In genomic region chr9:136309806-136310220, GRCh38 we compare ENCODE assay signal across 33 cellular contexts. TPM values are rescaled to one million over a fixed set of nuclear protein-coding genes. Genes with fewer than 3 reads are reported as not detected.
"Had no signal": no experiment of that assay in that cellular context is flagged by ENCODE, and none has a peak within 500 bp of the region (broad histone marks: within the 10 kb centered on the region; RNA-seq: fewer than 3 reads in every experiment).

No MANE protein-coding gene starts in this region.

- H3K9me3 Mint-ChIP-seq: natural killer cell treated with Interleukin-12 subunit alpha and Interleukin-12 subunit beta and Interleukin-15 and Interleukin-18, amount 100 ng/mL, for 72 hours had no signal

- H3K36me3 Mint-ChIP-seq: mesothelial cell of epicardium; natural killer cell treated with Interleukin-12 subunit alpha and Interleukin-12 subunit beta and Interleukin-15 and Interleukin-18, amount 100 ng/mL, for 72 hours; stimulated activated effector memory CD8-positive, alpha-beta T cell treated with anti-CD3 and anti-CD28 coated beads, Interleukin-12 subunit alpha, Interleukin-12 subunit beta, amount 100 ng/mL, for 72 hours; type B pancreatic cell had no signal

- H3K79me2 ChIP-seq: hepatocyte, parathyroid adenoma had no signal

- H3K4me3 ChIP-seq: dorsolateral prefrontal cortex, esophagus muscularis mucosa, gastroesophageal sphincter, heart left ventricle, hepatocyte, mucosa of descending colon, prostate gland, right atrium auricular region, sigmoid colon, stomach had no signal

- H3K27ac Mint-ChIP-seq: endodermal cell; mesothelial cell of epicardium; naive B cell; natural killer cell treated with Interleukin-12 subunit alpha and Interleukin-12 subunit beta and Interleukin-15 and Interleukin-18, amount 100 ng/mL, for 72 hours; stimulated activated effector memory CD8-positive, alpha-beta T cell treated with anti-CD3 and anti-CD28 coated beads, Interleukin-12 subunit alpha, Interleukin-12 subunit beta, amount 100 ng/mL, for 72 hours; type B pancreatic cell had no signal

- H3K9ac ChIP-seq: parathyroid adenoma had no signal

- H3K4me1 ChIP-seq: esophagus muscularis mucosa, foreskin keratinocyte, gastroesophageal sphincter, heart left ventricle, parathyroid adenoma, prostate gland, right atrium auricular region, sigmoid colon had no signal

- H3K27me3 ChIP-seq: hepatocyte, right atrium auricular region, thyroid gland had no signal

- H3K27me3 Mint-ChIP-seq: natural killer cell treated with Interleukin-12 subunit alpha and Interleukin-12 subunit beta and Interleukin-15 and Interleukin-18, amount 100 ng/mL, for 72 hours; type B pancreatic cell had no signal

- H3K4me1 Mint-ChIP-seq: endodermal cell; mesothelial cell of epicardium; neural crest cell; stimulated activated effector memory CD8-positive, alpha-beta T cell treated with anti-CD3 and anti-CD28 coated beads, Interleukin-12 subunit alpha, Interleukin-12 subunit beta, amount 100 ng/mL, for 72 hours had no signal

- DNase-seq: dorsolateral prefrontal cortex; effector CD4-positive, alpha-beta T cell; endodermal cell; foreskin keratinocyte; heart left ventricle; mesenchymal stem cell; mucosa of descending colon; sigmoid colon; stimulated activated CD4-positive, alpha-beta T cell treated with anti-CD3 and anti-CD28 coated beads, Interleukin-2, amount 100 ng/mL, for 24 hours; stimulated activated CD4-positive, alpha-beta T cell treated with anti-CD3 and anti-CD28 coated beads, Interleukin-4, amount 100 ng/mL, for 24 hours; stimulated activated naive CD4-positive, alpha-beta T cell treated with Interleukin-2 at 50 U/mL for 16 hours; stomach had no signal

- H3K36me3 ChIP-seq: esophagus muscularis mucosa, gastroesophageal sphincter, heart left ventricle, prostate gland, right atrium auricular region, sigmoid colon, stomach, thyroid gland had no signal

- H2AFZ ChIP-seq: hepatocyte, parathyroid adenoma had no signal

- H3K27ac ChIP-seq: dorsolateral prefrontal cortex, epithelial cell of prostate, esophagus muscularis mucosa, foreskin keratinocyte, gastroesophageal sphincter, heart left ventricle, hepatocyte, parathyroid adenoma, prostate gland, right atrium auricular region, sigmoid colon, stomach had no signal

- H3K4me3 Mint-ChIP-seq: endodermal cell; mesothelial cell of epicardium; naive B cell; natural killer cell treated with Interleukin-12 subunit alpha and Interleukin-12 subunit beta and Interleukin-15 and Interleukin-18, amount 100 ng/mL, for 72 hours; neural crest cell; stimulated activated effector memory CD8-positive, alpha-beta T cell treated with anti-CD3 and anti-CD28 coated beads, Interleukin-12 subunit alpha, Interleukin-12 subunit beta, amount 100 ng/mL, for 72 hours; type B pancreatic cell had no signal

- H3K9me3 ChIP-seq: mucosa of descending colon, prostate gland, right atrium auricular region, sigmoid colon, thyroid gland had no signal

- ATAC-seq: gastroesophageal sphincter; heart left ventricle; left lobe of liver; natural killer cell treated with Interleukin-12 subunit alpha and Interleukin-12 subunit beta and Interleukin-15 and Interleukin-18, amount 100 ng/mL, for 72 hours had no signal

- H3K4me2 ChIP-seq: hepatocyte had no signal

- FAIRE-seq: kidney had no signal

RNA-seq across cellular contexts. Expression of gene CCDC187, which starts 5.9 kb away (rescaled TPM):
- total RNA-seq: esophagus muscularis mucosa; fibroblast of lung; foreskin keratinocyte; gastroesophageal sphincter; lung microvascular endothelial cell; natural killer cell treated with Interleukin-12 subunit alpha and Interleukin-12 subunit beta and Interleukin-15 and Interleukin-18, amount 100 ng/mL, for 72 hours; osteoblast; right atrium auricular region; sigmoid colon; subcutaneous adipose tissue had no signal
- polyA plus RNA-seq: fibroblast of lung, heart left ventricle, liver had no signal
